Comparison of ENCODE assay signal across 17 cellular contexts in genomic region chr17:4477286-4477791, GRCh38. TPM values are rescaled to one million over a fixed set of nuclear protein-coding genes. Genes with fewer than 3 reads are reported as not detected.
DNase-seq lines count a peak whose midpoint lies in the region; ATAC-seq and TF ChIP-seq lines count a peak whose summit lies in the region.
"Had no signal": no experiment of that assay in that cellular context is flagged by ENCODE, and none has a peak within 500 bp of the region (broad histone marks: within the 10 kb centered on the region; RNA-seq: fewer than 3 reads in every experiment).

No MANE protein-coding gene starts in this region.

- DNase-seq in ACHN (peak; percentile 30), HCT116 (ENCODE audit: low read depth, low spot score) (no peak), colonic mucosa (no peak), prostate gland (ENCODE audit: low spot score) (no peak), T-helper 17 cell (no peak), RKO (ENCODE audit: low spot score) (no peak)
- DNase-seq: activated CD4-positive, alpha-beta T cell treated with anti-CD3 and anti-CD28 coated beads, Interleukin-2, amount 50 U/mL, for 4 hours; activated T-cell treated with anti-CD3 and anti-CD28 coated beads, Interleukin-2, amount 50 U/mL, for 72 hours; MG63; natural killer cell; NCI-H187 treated with DMSO at 0.1 percent for 48 hours; NCI-H446 treated with DMSO at 0.1 percent for 48 hours had no signal

- peaks cover 13% of the 10 kb centered on the region for H3K4me1 Mint-ChIP-seq in T-helper 17 cell

- H3K4me3 ChIP-seq in HCT116 (replicated peaks in 1 of 2; ENCODE audit: low read depth in 1 of 2, low read length in 2 of 2): no peak overlapping the region
- no peak overlapping the region for H3K4me3 ChIP-seq in colonic mucosa
- H3K4me3 ChIP-seq in mucosa of stomach (ENCODE audit: low read length): no peak overlapping the region
- no peak overlapping the region for H3K4me3 ChIP-seq in prostate gland
- H3K4me3 ChIP-seq: gastroesophageal sphincter, lung, MG63, SJSA1 had no signal

- no peak for TF ChIP-seq POLR2A in HCT116 (IDR thresholded peaks at IDR 0.05; ENCODE audit: borderline replicate concordance, extremely low read depth, insufficient read depth, insufficient read length)
- no peak for TF ChIP-seq POLR2A in prostate gland (IDR thresholded peaks at IDR 0.05)

- no peak overlapping the region for H3K9ac ChIP-seq in HCT116 (ENCODE audit: low read length)
- H3K9ac ChIP-seq in colonic mucosa (ENCODE audit: low read depth in 2 of 2, low read length in 2 of 2): peak overlapping the region; percentile 4 to 74
- H3K9ac ChIP-seq in mucosa of stomach (ENCODE audit: low read length): peak overlapping the region; percentile 56

- H3K4me3 Mint-ChIP-seq in T-helper 17 cell: no peak overlapping the region
- H3K4me3 Mint-ChIP-seq: activated T-cell treated with anti-CD3 and anti-CD28 coated beads, Interleukin-2, amount 50 U/mL, for 72 hours; natural killer cell had no signal

- no peak overlapping the region for H2AFZ ChIP-seq in HCT116 (ENCODE audit: low read depth, low read length, poor library complexity, severe bottlenecking)

- peaks cover 2% of the 10 kb centered on the region for H3K36me3 Mint-ChIP-seq in T-helper 17 cell (ENCODE audit: low read depth)
- H3K36me3 Mint-ChIP-seq: natural killer cell had no signal

- no peak for TF ChIP-seq RAD21 in HCT116 (IDR thresholded peaks at IDR 0.05; ENCODE audit: low read depth)

- POLR2A ChIA-PET in HCT116 (lab: Charles Lee): no interaction called here

- no peak for ATAC-seq in HCT116
- ATAC-seq in T-helper 17 cell: no peak
- ATAC-seq in HG03108 (IDR thresholded peaks at IDR 0.05; ENCODE audit: unreplicated experiment): no peak
- ATAC-seq: natural killer cell had no signal

- CTCF ChIA-PET in HCT116 (lab: Charles Lee): no interaction called here

- H3K79me2 ChIP-seq in HCT116 (ENCODE audit: insufficient read depth, low read length): no peaks in the 10 kb centered on the region

- WGBS in prostate gland: 81% methylated on average over 10 of the region's 10 CpGs

- peak overlapping the region; percentile 56 for H3K4me2 ChIP-seq in HCT116 (ENCODE audit: low read length)

- no peaks in the 10 kb centered on the region for H3K27me3 Mint-ChIP-seq in T-helper 17 cell

- no TSS peak for BruUV-seq in HCT116 (replicated peaks; lab: Mats Ljungman, UMichigan)

- in situ Hi-C loops in ACHN (cut with HindIII; ENCODE audit: low pct_ligation_motif_present, low pct_unique_long_range_greater_than_20kb, low sequenced_read_pairs): no loop called here

- RAD21 ChIA-PET in HCT116 (lab: Charles Lee; ENCODE audit: low non-redundant PET in 1 of 2, low total read pairs in 2 of 2, uncharacterized antibody in 2 of 2, unreplicated experiment in 2 of 2): interaction anchor here in 1 of 2 experiments (0.7 kb wide), 1 partner anchor 64 kb away, joined by 3 read pairs; no protein-coding TSS in a partner anchor

- no peaks in the 10 kb centered on the region for H3K9me3 ChIP-seq in HCT116 (ENCODE audit: control insufficient read depth in 1 of 2, insufficient read depth in 1 of 2, low read depth in 1 of 2, low read length in 2 of 2)
- H3K9me3 ChIP-seq in colonic mucosa: no peaks in the 10 kb centered on the region
- no peaks in the 10 kb centered on the region for H3K9me3 ChIP-seq in mucosa of stomach (ENCODE audit: control insufficient read depth, low read length)
- no peaks in the 10 kb centered on the region for H3K9me3 ChIP-seq in prostate gland
- H3K9me3 ChIP-seq in T-helper 17 cell (ENCODE audit: control insufficient read depth, low read length, poor library complexity, severe bottlenecking): no peaks in the 10 kb centered on the region
- H3K9me3 ChIP-seq: gastroesophageal sphincter, MG63, SJSA1 had no signal

- TF ChIP-seq CTCF in HCT116 (IDR thresholded peaks at IDR 0.05 in 2 of 3, conservative IDR thresholded peaks at IDR 0.05 in 1 of 3; ENCODE audit: borderline replicate concordance in 1 of 3, insufficient read depth in 1 of 3, low read depth in 2 of 3, low read length in 2 of 3) (no peak), colonic mucosa (IDR thresholded peaks at IDR 0.05) (no peak), prostate gland (IDR thresholded peaks at IDR 0.05) (no peak)

- H3K27ac Mint-ChIP-seq in T-helper 17 cell: no peak overlapping the region
- H3K27ac Mint-ChIP-seq: activated T-cell treated with anti-CD3 and anti-CD28 coated beads, Interleukin-2, amount 50 U/mL, for 72 hours; natural killer cell had no signal

- intact Hi-C loops in HCT116 (cut with micrococcal nuclease): no loop called here
- intact Hi-C loops in colonic mucosa (cut with DNase I): no loop called here
- intact Hi-C loops in prostate gland (cut with DNase I): no loop called here

- H3K36me3 ChIP-seq in HCT116 (ENCODE audit: control insufficient read depth in 1 of 2, insufficient read depth in 2 of 2, low read length in 2 of 2): no peaks in the 10 kb centered on the region
- no peaks in the 10 kb centered on the region for H3K36me3 ChIP-seq in colonic mucosa
- H3K36me3 ChIP-seq in mucosa of stomach (ENCODE audit: control insufficient read depth, insufficient read depth, low read length): no peaks in the 10 kb centered on the region
- no peaks in the 10 kb centered on the region for H3K36me3 ChIP-seq in prostate gland
- H3K36me3 ChIP-seq: gastroesophageal sphincter, MG63, SJSA1 had no signal

- peaks cover 20 to 41% of the 10 kb centered on the region in 2 experiments for H3K4me1 ChIP-seq in HCT116 (ENCODE audit: control insufficient read depth in 1 of 2, insufficient read depth in 2 of 2, low read length in 2 of 2)
- H3K4me1 ChIP-seq in colonic mucosa: peaks cover 33% of the 10 kb centered on the region
- peaks cover 63% of the 10 kb centered on the region for H3K4me1 ChIP-seq in mucosa of stomach (ENCODE audit: control insufficient read depth, insufficient read depth, low read length)
- no peaks in the 10 kb centered on the region for H3K4me1 ChIP-seq in prostate gland (replicated peaks)
- H3K4me1 ChIP-seq: gastroesophageal sphincter, SJSA1 had no signal

- H3K27me3 ChIP-seq in HCT116 (ENCODE audit: insufficient read depth, low read length) (no peaks in the 10 kb centered on the region), colonic mucosa (no peaks in the 10 kb centered on the region), mucosa of stomach (ENCODE audit: control insufficient read depth, insufficient read depth, low read length) (no peaks in the 10 kb centered on the region), prostate gland (replicated peaks; ENCODE audit: insufficient read depth) (peaks cover 3% of the 10 kb centered on the region)
- H3K27me3 ChIP-seq: MG63, SJSA1 had no signal

- H3K27ac ChIP-seq in HCT116 (ENCODE audit: low read depth, low read length): peak overlapping the region; percentile 50; the same call in 1 of the 2 replicates
- H3K27ac ChIP-seq in colonic mucosa: no peak overlapping the region
- no peak overlapping the region for H3K27ac ChIP-seq in prostate gland
- H3K27ac ChIP-seq: gastroesophageal sphincter, SJSA1 had no signal

- no peaks in the 10 kb centered on the region for H3K9me2 ChIP-seq in HCT116 (ENCODE audit: insufficient read depth)

- H4K20me1 ChIP-seq in HCT116 (ENCODE audit: insufficient read depth): no peaks in the 10 kb centered on the region

TF ChIP-seq in HCT116, 20 proteins besides CTCF, POLR2A, EP300 and RAD21 (continues in another document):
- no peak for TF ChIP-seq MAX (IDR thresholded peaks at IDR 0.05)
- TF ChIP-seq EGR1 (IDR thresholded peaks at IDR 0.05; ENCODE audit: low read depth): no peak
- TF ChIP-seq EZH2phosphoT487 (IDR thresholded peaks at IDR 0.05; ENCODE audit: borderline replicate concordance): no peak
- TF ChIP-seq ATF3 (IDR thresholded peaks at IDR 0.05): no peak
- TF ChIP-seq POLR2AphosphoS5 (IDR thresholded peaks at IDR 0.05; ENCODE audit: low read depth, low read length): no peak
- TF ChIP-seq EZH2 (IDR thresholded peaks at IDR 0.05): no peak
- TF ChIP-seq SIN3A (IDR thresholded peaks at IDR 0.05; ENCODE audit: low read depth): no peak
- TF ChIP-seq ZFX (IDR thresholded peaks at IDR 0.05): no peak
- TF ChIP-seq REST (IDR thresholded peaks at IDR 0.05; ENCODE audit: low read depth): no peak

RNA-seq across cellular contexts. Expression of gene SPNS2, which starts 21.3 kb away (rescaled TPM):
- total RNA-seq in HCT116 (2021; ENCODE audit: unreplicated experiment) (1.6 TPM), colonic mucosa (10 to 100 TPM; 13.7 to 17.4 TPM), prostate gland (10 to 100 TPM in 1 of 2 donors, 1 to 10 TPM in 1; 6.6 to 14.0 TPM), T-helper 17 cell (under 1 TPM; 0.22 to 0.73 TPM)
- 4.5 and 5.8 TPM in 2 replicates for polyA plus RNA-seq in HCT116 (2012)

RNA-seq across cellular contexts. Expression of gene SPNS3, which starts 43.6 kb away (rescaled TPM):
- total RNA-seq in HCT116 (2021; ENCODE audit: unreplicated experiment) (0.37 TPM), colonic mucosa (1 to 10 TPM in 1 of 2 donors, under 1 TPM in 1; 0.90 to 1.0 TPM), prostate gland (under 1 TPM in 1 of 2 donors, not detected in 1; 0.50 TPM), T-helper 17 cell (1 to 10 TPM; 1.8 to 1.9 TPM)
- 1.1 and 1.2 TPM in 2 replicates for polyA plus RNA-seq in HCT116 (2012)
- total RNA-seq: gastroesophageal sphincter, SJSA1 had no signal
